Comparison of ENCODE assay signal across 7 cellular contexts in genomic region chr12:26524862-26525465, GRCh38.
DNase-seq lines count a peak whose midpoint lies in the region; ATAC-seq, FAIRE-seq and TF ChIP-seq lines count a peak whose summit lies in the region.

No MANE protein-coding gene starts in this region.

- peaks cover 12% of the 10 kb centered on the region for H3K36me3 Mint-ChIP-seq in T-helper 2 cell treated with Interferon-gamma antibody and Interleukin-4, amounts not matched to agents 5 μg/mL and 100 μg/mL, for 36 hours (ENCODE audit: low read depth)

- no peak for DNase-seq in GM12864 (ENCODE audit: low read depth)
- peak; percentile 24 for DNase-seq in MV-4-11 (lab: John Stamatoyannopoulos, UW)
- no peak for DNase-seq in psoas muscle
- no peak for DNase-seq in T-helper 2 cell treated with Interferon-gamma antibody and Interleukin-4, amounts not matched to agents 5 μg/mL and 100 μg/mL, for 36 hours (ENCODE audit: low spot score)
- DNase-seq in GM12892 (ENCODE audit: insufficient read length) = no peak

- FAIRE-seq in endometrium (lab: Jason Lieb, UNC) (peak; percentile 41), GM12892 (lab: Jason Lieb, UNC) (no peak)

- H3K27ac ChIP-seq in psoas muscle = no peak overlapping the region

- no peak for TF ChIP-seq POLR2A in GM12892 (IDR thresholded peaks at IDR 0.05; ENCODE audit: low read depth, low read length)

- ATAC-seq in psoas muscle (no peak), GM19455 (IDR thresholded peaks at IDR 0.05; ENCODE audit: unreplicated experiment) (no peak)

- H3K9me3 ChIP-seq in psoas muscle = peaks cover 11% of the 10 kb centered on the region

- no peak overlapping the region for H3K4me3 Mint-ChIP-seq in T-helper 2 cell treated with Interferon-gamma antibody and Interleukin-4, amounts not matched to agents 5 μg/mL and 100 μg/mL, for 36 hours

- no peak overlapping the region for H3K27ac Mint-ChIP-seq in T-helper 2 cell treated with Interferon-gamma antibody and Interleukin-4, amounts not matched to agents 5 μg/mL and 100 μg/mL, for 36 hours

- intact Hi-C loops in psoas muscle (cut with DNase I) = loop anchor here in 1 of 2 donors (5.0 kb wide), 1 partner anchor 403 kb away; no protein-coding TSS in a partner anchor

- no peaks in the 10 kb centered on the region for H3K36me3 ChIP-seq in psoas muscle (ENCODE audit: insufficient read depth in 1 of 2, low read depth in 1 of 2)

- no peaks in the 10 kb centered on the region for H3K27me3 ChIP-seq in psoas muscle (ENCODE audit: insufficient read depth in 3 of 3, low read length in 2 of 3)

- peaks cover 12% of the 10 kb centered on the region for H3K4me1 Mint-ChIP-seq in T-helper 2 cell treated with Interferon-gamma antibody and Interleukin-4, amounts not matched to agents 5 μg/mL and 100 μg/mL, for 36 hours (ENCODE audit: low read depth)

- H3K27me3 Mint-ChIP-seq in T-helper 2 cell treated with Interferon-gamma antibody and Interleukin-4, amounts not matched to agents 5 μg/mL and 100 μg/mL, for 36 hours (ENCODE audit: low read depth) = no peaks in the 10 kb centered on the region

- no peak overlapping the region for H3K4me3 ChIP-seq in GM12864 (ENCODE audit: low read depth, low read length)
- H3K4me3 ChIP-seq in psoas muscle = no peak overlapping the region

- TF ChIP-seq CTCF in GM12864 (IDR thresholded peaks at IDR 0.05; ENCODE audit: low read depth, low read length, missing control alignments) (peak; percentile 69), psoas muscle (IDR thresholded peaks at IDR 0.05) (peak; percentile 55)

- peaks cover 12% of the 10 kb centered on the region for H3K4me1 ChIP-seq in psoas muscle

- WGBS in psoas muscle, 3 donors = 96 to 99% (median 99%) methylated on average over 2 of the region's 2 CpGs

- H3K9me3 Mint-ChIP-seq in T-helper 2 cell treated with Interferon-gamma antibody and Interleukin-4, amounts not matched to agents 5 μg/mL and 100 μg/mL, for 36 hours = peaks cover 22% of the 10 kb centered on the region
